Comparison of ENCODE assay signal across 13 cellular contexts in genomic region chr15:39631357-39631756, GRCh38. TPM values are rescaled to one million over a fixed set of nuclear protein-coding genes. Genes with fewer than 3 reads are reported as not detected.
DNase-seq lines count a peak whose midpoint lies in the region; ATAC-seq, FAIRE-seq and TF ChIP-seq lines count a peak whose summit lies in the region.
"Had no signal": no experiment of that assay in that cellular context is flagged by ENCODE, and none has a peak within 500 bp of the region (broad histone marks: within the 10 kb centered on the region; RNA-seq: fewer than 3 reads in every experiment).

No MANE protein-coding gene starts in this region.

- no peak overlapping the region for H3K4me3 ChIP-seq in CD8-positive, alpha-beta memory T cell (ENCODE audit: low read length)
- H3K4me3 ChIP-seq in HCT116 (replicated peaks in 1 of 2; ENCODE audit: low read depth in 1 of 2, low read length in 2 of 2) (no peak overlapping the region), kidney (ENCODE audit: low read length in 2 of 2) (no peak overlapping the region)
- H3K4me3 ChIP-seq: gastroesophageal sphincter had no signal

- no TSS peak for BruUV-seq in HCT116 (replicated peaks; lab: Mats Ljungman, UMichigan)

- intact Hi-C loops in HCT116 (cut with micrococcal nuclease): no loop called here
- intact Hi-C loops in kidney (cut with DNase I): no loop called here

- no peaks in the 10 kb centered on the region for H3K79me2 ChIP-seq in HCT116 (ENCODE audit: insufficient read depth, low read length)

- TF ChIP-seq CTCF in HCT116 (IDR thresholded peaks at IDR 0.05 in 2 of 3, conservative IDR thresholded peaks at IDR 0.05 in 1 of 3; ENCODE audit: borderline replicate concordance in 1 of 3, insufficient read depth in 1 of 3, low read depth in 2 of 3, low read length in 2 of 3) (no peak), kidney (IDR thresholded peaks at IDR 0.05; ENCODE audit: borderline replicate concordance, extremely low read depth, insufficient read depth) (no peak)

- H4K20me1 ChIP-seq in HCT116 (ENCODE audit: insufficient read depth): no peaks in the 10 kb centered on the region

- peak overlapping the region in 7 of 8 donors; percentile 8 to 100 (median 89) for H3K27ac Mint-ChIP-seq in CD8-positive, alpha-beta memory T cell
- H3K27ac Mint-ChIP-seq in activated naive CD4-positive, alpha-beta T cell treated with anti-CD3 and anti-CD28 coated beads, Interleukin-2, amount 50 U/mL, for 72 hours: peak overlapping the region; percentile 2 to 73

- no peak for TF ChIP-seq RAD21 in HCT116 (IDR thresholded peaks at IDR 0.05; ENCODE audit: low read depth)

- no peak overlapping the region for H3K27ac ChIP-seq in CD8-positive, alpha-beta memory T cell (ENCODE audit: low read depth, low read length)
- H3K27ac ChIP-seq in HCT116 (ENCODE audit: low read depth, low read length): no peak overlapping the region
- no peak overlapping the region for H3K27ac ChIP-seq in kidney (ENCODE audit: low read depth in 2 of 2, low read length in 2 of 2)
- H3K27ac ChIP-seq: gastroesophageal sphincter had no signal

- no peak overlapping the region for H2AFZ ChIP-seq in HCT116 (ENCODE audit: low read depth, low read length, poor library complexity, severe bottlenecking)

- no peaks in the 10 kb centered on the region for H3K36me3 ChIP-seq in CD8-positive, alpha-beta memory T cell (ENCODE audit: insufficient read depth, low read length)
- H3K36me3 ChIP-seq in HCT116 (ENCODE audit: control insufficient read depth in 1 of 2, insufficient read depth in 2 of 2, low read length in 2 of 2): no peaks in the 10 kb centered on the region
- H3K36me3 ChIP-seq in kidney (ENCODE audit: control insufficient read depth in 1 of 2, insufficient read depth in 2 of 2, low read length in 2 of 2): no peaks in the 10 kb centered on the region
- H3K36me3 ChIP-seq: gastroesophageal sphincter had no signal

- TF ChIP-seq POLR2A in HCT116 (IDR thresholded peaks at IDR 0.05; ENCODE audit: borderline replicate concordance, extremely low read depth, insufficient read depth, insufficient read length): no peak

- H3K27me3 Mint-ChIP-seq in CD8-positive, alpha-beta memory T cell: no peaks in the 10 kb centered on the region

- no peak overlapping the region for H3K4me2 ChIP-seq in HCT116 (ENCODE audit: low read length)

- H3K9me3 ChIP-seq in CD8-positive, alpha-beta memory T cell (ENCODE audit: low read length): no peaks in the 10 kb centered on the region
- H3K9me3 ChIP-seq in HCT116 (ENCODE audit: control insufficient read depth in 1 of 2, insufficient read depth in 1 of 2, low read depth in 1 of 2, low read length in 2 of 2): no peaks in the 10 kb centered on the region
- no peaks in the 10 kb centered on the region for H3K9me3 ChIP-seq in kidney (ENCODE audit: control insufficient read depth in 1 of 2, low read length in 2 of 2)
- H3K9me3 ChIP-seq: gastroesophageal sphincter had no signal

- ATAC-seq in HCT116 (peak; percentile 63), GM21515 (IDR thresholded peaks at IDR 0.05; ENCODE audit: unreplicated experiment) (no peak)
- ATAC-seq in activated naive CD4-positive, alpha-beta T cell treated with anti-CD3 and anti-CD28 coated beads, Interleukin-2, amount 50 U/mL, for 72 hours: peak; percentile 45 to 59
- ATAC-seq: gastroesophageal sphincter had no signal

- POLR2A ChIA-PET in CD8-positive, alpha-beta memory T cell (lab: Charles Lee): no interaction called here
- POLR2A ChIA-PET in HCT116 (lab: Charles Lee): no interaction called here

- FAIRE-seq in kidney (lab: Jason Lieb, UNC): no peak

- H3K4me1 ChIP-seq in CD8-positive, alpha-beta memory T cell (ENCODE audit: insufficient read depth, low read length): peaks cover 49% of the 10 kb centered on the region
- H3K4me1 ChIP-seq in HCT116 (ENCODE audit: control insufficient read depth in 1 of 2, insufficient read depth in 2 of 2, low read length in 2 of 2) (peaks cover 0 to 19% of the 10 kb centered on the region in 2 experiments; a peak in 2 of 4 replicates), kidney (ENCODE audit: control insufficient read depth in 1 of 2, insufficient read depth in 1 of 2, low read depth in 1 of 2, low read length in 2 of 2) (peaks cover 13 to 15% of the 10 kb centered on the region in 2 donors)

- H3K9me3 Mint-ChIP-seq in CD8-positive, alpha-beta memory T cell: no peaks in the 10 kb centered on the region
- H3K9me3 Mint-ChIP-seq in activated naive CD4-positive, alpha-beta T cell treated with anti-CD3 and anti-CD28 coated beads, Interleukin-2, amount 50 U/mL, for 72 hours: peaks cover 0 to 17% of the 10 kb centered on the region in 2 donors

- H3K9me2 ChIP-seq in HCT116 (ENCODE audit: insufficient read depth): no peaks in the 10 kb centered on the region

- DNase-seq in CD8-positive, alpha-beta memory T cell: no peak
- DNase-seq in HCT116 (ENCODE audit: low read depth, low spot score): no peak
- DNase-seq in activated naive CD4-positive, alpha-beta T cell treated with anti-CD3 and anti-CD28 coated beads, Interleukin-2, amount 50 U/mL, for 72 hours (ENCODE audit: low spot score in 2 of 2): peak in 1 of 2 donors; percentile 6
- peak; percentile 81 for DNase-seq in iris pigment epithelial cell (ENCODE audit: low read depth)
- no peak for DNase-seq in pons (ENCODE audit: low spot score)
- DNase-seq in kidney: no peak
- DNase-seq: amygdala; effector CD4-positive, alpha-beta T cell; HCEC 1CT; kidney glomerular epithelial cell; MM.1S had no signal

- no peak overlapping the region for H3K9ac ChIP-seq in HCT116 (ENCODE audit: low read length)
- H3K9ac ChIP-seq in kidney (ENCODE audit: low read length in 2 of 2): no peak overlapping the region

- no peaks in the 10 kb centered on the region for H3K27me3 ChIP-seq in CD8-positive, alpha-beta memory T cell (ENCODE audit: insufficient read depth, low read length, poor library complexity, severe bottlenecking)
- H3K27me3 ChIP-seq in HCT116 (ENCODE audit: insufficient read depth, low read length): no peaks in the 10 kb centered on the region
- H3K27me3 ChIP-seq: gastroesophageal sphincter had no signal

- peaks cover 49 to 51% (median 51%) of the 10 kb centered on the region in 3 donors for H3K4me1 Mint-ChIP-seq in CD8-positive, alpha-beta memory T cell

- CTCF ChIA-PET in CD8-positive, alpha-beta memory T cell (lab: Charles Lee): interaction anchor here (0.9 kb wide), 1 partner anchor 10 kb away, joined by 4 read pairs; no protein-coding TSS in a partner anchor
- CTCF ChIA-PET in HCT116 (lab: Charles Lee): no interaction called here

- RAD21 ChIA-PET in HCT116 (lab: Charles Lee; ENCODE audit: low non-redundant PET in 1 of 2, low total read pairs in 2 of 2, uncharacterized antibody in 2 of 2, unreplicated experiment in 2 of 2): no interaction called here

- peaks cover 0 to 29% (median 2%) of the 10 kb centered on the region in 3 donors for H3K36me3 Mint-ChIP-seq in CD8-positive, alpha-beta memory T cell
- peaks cover 0 to 19% of the 10 kb centered on the region in 2 donors for H3K36me3 Mint-ChIP-seq in activated naive CD4-positive, alpha-beta T cell treated with anti-CD3 and anti-CD28 coated beads, Interleukin-2, amount 50 U/mL, for 72 hours

- peak overlapping the region in 5 of 7 donors; percentile 2 to 45 (median 9) for H3K4me3 Mint-ChIP-seq in CD8-positive, alpha-beta memory T cell

TF ChIP-seq in HCT116, 20 proteins besides CTCF, POLR2A, EP300 and RAD21:
- TF ChIP-seq ELF1 (IDR thresholded peaks at IDR 0.05; ENCODE audit: borderline replicate concordance, low read depth) (no peak), FOSL1 (IDR thresholded peaks at IDR 0.05; ENCODE audit: low read depth) (0 out of 2 replicates have a peak, but pooled peaks have one; percentile 21)

RNA-seq across cellular contexts. Expression of gene THBS1, which starts 50.5 kb away (rescaled TPM):
- 1 to 10 TPM; 6.6 to 6.9 TPM for total RNA-seq in CD8-positive, alpha-beta memory T cell
- 0.72 TPM for polyA plus RNA-seq in CD8-positive, alpha-beta memory T cell
- total RNA-seq in HCT116 (2021; ENCODE audit: unreplicated experiment) (6.3 TPM), kidney (377 TPM)
- 2.8 and 5.6 TPM in 2 replicates for polyA plus RNA-seq in HCT116 (2012)
- 1 to 10 TPM in 1 of 2 donors, under 1 TPM in 1; 0.46 to 7.5 TPM for total RNA-seq in activated naive CD4-positive, alpha-beta T cell treated with anti-CD3 and anti-CD28 coated beads, Interleukin-2, amount 50 U/mL, for 72 hours
- 26.4 TPM for polyA plus RNA-seq in kidney (ENCODE audit: insufficient read depth, low read depth, low replicate concordance)

Comparison
In these comparisons a context has a peak if more than half of its experiments do, and no peak if none do; other contexts are left out.
1. RNA of gene THBS1, which starts 50.5 kb away (total RNA-seq): 377 TPM in kidney (single experiment); 0.46 to 7.5 TPM in activated naive CD4-positive, alpha-beta T cell treated with anti-CD3 and anti-CD28 coated beads, Interleukin-2, amount 50 U/mL, for 72 hours, 6.6 to 6.9 TPM in CD8-positive, alpha-beta memory T cell and 6.3 TPM in HCT116 (single experiment); every median in the first group is over 10 times any median in the second.